Comparison of ENCODE assay signal across 17 cellular contexts in genomic region chr1:25554426-25554780, GRCh38. TPM values are rescaled to one million over a fixed set of nuclear protein-coding genes. Genes with fewer than 3 reads are reported as not detected.
DNase-seq lines count a peak whose midpoint lies in the region; ATAC-seq, FAIRE-seq and TF ChIP-seq lines count a peak whose summit lies in the region.
"Had no signal": no experiment of that assay in that cellular context is flagged by ENCODE, and none has a peak within 500 bp of the region (broad histone marks: within the 10 kb centered on the region; RNA-seq: fewer than 3 reads in every experiment).

No MANE protein-coding gene starts in this region.

- no peaks in the 10 kb centered on the region for H3K9me3 ChIP-seq in HepG2 (ENCODE audit: low read length)
- H3K9me3 ChIP-seq in right lobe of liver: no peaks in the 10 kb centered on the region
- H3K9me3 ChIP-seq in T-helper 17 cell (ENCODE audit: control insufficient read depth, low read length, poor library complexity, severe bottlenecking): no peaks in the 10 kb centered on the region
- H3K9me3 ChIP-seq in naive thymus-derived CD4-positive, alpha-beta T cell (ENCODE audit: control insufficient read depth in 2 of 3, low read length in 3 of 3): no peaks in the 10 kb centered on the region
- H3K9me3 ChIP-seq: SK-N-SH had no signal

- H3K27ac Mint-ChIP-seq in T-helper 17 cell: peak overlapping the region; percentile 87
- peak overlapping the region in 8 of 9 donors; percentile 90 to 98 (median 96) for H3K27ac Mint-ChIP-seq in naive thymus-derived CD4-positive, alpha-beta T cell

- H2AFZ ChIP-seq in HepG2 (ENCODE audit: low read length): no peak overlapping the region

- BruUV-seq in HepG2 (replicated peaks; lab: Mats Ljungman, UMichigan): no TSS peak

- H3K4me2 ChIP-seq in HepG2 (ENCODE audit: low read depth, low read length): no peak overlapping the region
- H3K4me2 ChIP-seq: SK-N-SH had no signal

- CTCF ChIA-PET in HepG2 (lab: Yijun Ruan, JAX; ENCODE audit: low intra/inter-chr PET ratio, low total read pairs): no interaction called here
- CTCF ChIA-PET in naive thymus-derived CD4-positive, alpha-beta T cell (lab: Charles Lee): interaction anchor here (0.6 to 4.3 kb wide), 3 partner anchors 11 to 51 kb away, joined by 3 to 18 read pairs (median 7); no protein-coding TSS in a partner anchor

- no peak overlapping the region for H3K9ac ChIP-seq in HepG2 (ENCODE audit: insufficient read depth, low read depth, low read length)
- H3K9ac ChIP-seq: SK-N-SH had no signal

- TF ChIP-seq EP300 in HepG2 (IDR thresholded peaks at IDR 0.05; ENCODE audit: low read depth in 2 of 2, low read length in 2 of 2) (no peak), HepG2 (CRISPR knock-in tag; IDR thresholded peaks at IDR 0.05; ENCODE audit: borderline replicate concordance) (no peak)

- H3K4me1 ChIP-seq in HepG2 (ENCODE audit: insufficient read depth, low read length) (peaks cover 42% of the 10 kb centered on the region), right lobe of liver (peaks cover 0 to 17% (median 6%) of the 10 kb centered on the region in 4 donors)
- H3K4me1 ChIP-seq in naive thymus-derived CD4-positive, alpha-beta T cell (ENCODE audit: control insufficient read depth in 2 of 2, insufficient read depth in 2 of 2, low read length in 2 of 2): peaks cover 68 to 100% of the 10 kb centered on the region in 2 donors

- H3K36me3 ChIP-seq in HepG2 (replicated peaks in 1 of 2; ENCODE audit: control insufficient read depth in 1 of 2, insufficient read depth in 2 of 2, low read length in 2 of 2): peaks cover 1 to 6% of the 10 kb centered on the region in 2 experiments; a peak in 4 of 5 replicates
- peaks cover 0 to 3% (median 0%) of the 10 kb centered on the region in 4 donors for H3K36me3 ChIP-seq in right lobe of liver
- H3K36me3 ChIP-seq in naive thymus-derived CD4-positive, alpha-beta T cell (ENCODE audit: control insufficient read depth in 2 of 3, insufficient read depth in 3 of 3, low read length in 3 of 3): peaks cover 0 to 46% (median 14%) of the 10 kb centered on the region in 3 experiments

- H4K20me1 ChIP-seq in HepG2 (ENCODE audit: insufficient read depth, low read length): no peaks in the 10 kb centered on the region

- no peak for TF ChIP-seq POLR2A in HepG2 (IDR thresholded peaks at IDR 0.05; ENCODE audit: insufficient read depth in 1 of 2, low read depth in 2 of 2, low read length in 2 of 2)
- no peak for TF ChIP-seq POLR2A in right lobe of liver (IDR thresholded peaks at IDR 0.05)

- DNase-seq in HepG2 (ENCODE audit: low spot score): no peak
- DNase-seq in right lobe of liver: no peak
- no peak for DNase-seq in T-helper 17 cell
- DNase-seq in naive thymus-derived CD4-positive, alpha-beta T cell: no peak
- DNase-seq in NCI-H2081 treated with DMSO at 0.1 percent for 48 hours (lab: John Stamatoyannopoulos, UW): no peak
- DNase-seq in NCI-H2171 (lab: John Stamatoyannopoulos, UW): no peak
- DNase-seq in HUDEP-2 (lab: John Stamatoyannopoulos, UW; ENCODE audit: unreplicated experiment in 76 of 76): no peak
- no peak for DNase-seq in activated CD8-positive, alpha-beta memory T cell treated with anti-CD3 and anti-CD28 coated beads for 24 hours
- DNase-seq: Calu3, H9, NCI-H1436 treated with DMSO at 0.1 percent for 48 hours, NCI-H2081, NCI-H2227 treated with DMSO at 0.1 percent for 48 hours, SK-N-SH had no signal

- H3K36me3 Mint-ChIP-seq in T-helper 17 cell (ENCODE audit: low read depth): peaks cover 2% of the 10 kb centered on the region
- H3K36me3 Mint-ChIP-seq in naive thymus-derived CD4-positive, alpha-beta T cell: peaks cover 9 to 38% (median 19%) of the 10 kb centered on the region in 5 donors

- intact Hi-C loops in HepG2 (cut with micrococcal nuclease; ENCODE audit: unreplicated experiment): no loop called here
- intact Hi-C loops in right lobe of liver (cut with DNase I): no loop called here
- intact Hi-C loops in naive thymus-derived CD4-positive, alpha-beta T cell (cut with micrococcal nuclease): no loop called here

- TF ChIP-seq RAD21 in HepG2 (CRISPR knock-in tag; IDR thresholded peaks at IDR 0.05): no peak

- no peak for ATAC-seq in HepG2
- no peak for ATAC-seq in right lobe of liver
- no peak for ATAC-seq in T-helper 17 cell
- ATAC-seq in naive thymus-derived CD4-positive, alpha-beta T cell: no peak
- ATAC-seq: Panc1, Right ventricle myocardium inferior had no signal

- no peak for FAIRE-seq in HepG2 (lab: Jason Lieb, UNC)

- H3K4me3 ChIP-seq in HepG2 (replicated peaks in 1 of 3; ENCODE audit: insufficient read depth in 1 of 3, low read depth in 2 of 3, low read length in 3 of 3): no peak overlapping the region
- no peak overlapping the region for H3K4me3 ChIP-seq in right lobe of liver
- H3K4me3 ChIP-seq in naive thymus-derived CD4-positive, alpha-beta T cell (ENCODE audit: low read length): no peak overlapping the region

- no peak overlapping the region for H3K4me3 Mint-ChIP-seq in T-helper 17 cell
- peak overlapping the region in 6 of 10 donors; percentile 23 to 99 (median 50) for H3K4me3 Mint-ChIP-seq in naive thymus-derived CD4-positive, alpha-beta T cell
- H3K4me3 Mint-ChIP-seq: H9 had no signal

- in situ Hi-C loops in HepG2 (cut with HindIII; ENCODE audit: extremely low pct_ligation_motif_present, low pct_unique_long_range_greater_than_20kb): no loop called here

- 100% methylated on average over 2 of the region's 3 CpGs for WGBS in HepG2 (ENCODE audit: low lambda C conversion rate)
- WGBS in right lobe of liver (ENCODE audit: insufficient coverage, low coverage, low lambda C conversion rate, missing lambda C conversion rate): 71% methylated on average over 1 of the region's 3 CpGs

- H3K27ac ChIP-seq in HepG2 (ENCODE audit: extremely low read length, insufficient read depth, low read length) (no peak overlapping the region), right lobe of liver (no peak overlapping the region)
- peak overlapping the region; percentile 83 for H3K27ac ChIP-seq in naive thymus-derived CD4-positive, alpha-beta T cell (ENCODE audit: low read depth, low read length)
- H3K27ac ChIP-seq: C4-2B had no signal

- peaks cover 79% of the 10 kb centered on the region for H3K4me1 Mint-ChIP-seq in T-helper 17 cell
- H3K4me1 Mint-ChIP-seq in naive thymus-derived CD4-positive, alpha-beta T cell: peaks cover 58 to 100% (median 97%) of the 10 kb centered on the region in 7 donors

- no peaks in the 10 kb centered on the region for H3K79me2 ChIP-seq in HepG2 (ENCODE audit: insufficient read depth, low read length)

- no peaks in the 10 kb centered on the region for H3K27me3 Mint-ChIP-seq in T-helper 17 cell
- H3K27me3 Mint-ChIP-seq in naive thymus-derived CD4-positive, alpha-beta T cell: no peaks in the 10 kb centered on the region

- POLR2A ChIA-PET in HepG2 (lab: Yijun Ruan, JAX): interaction anchor here (1.0 kb wide), 1 partner anchor 10 kb away, joined by 3 read pairs; no protein-coding TSS in a partner anchor
- POLR2A ChIA-PET in naive thymus-derived CD4-positive, alpha-beta T cell (lab: Charles Lee): interaction anchor here (1.1 to 15.3 kb wide), 4 partner anchors 10 to 266 kb away, joined by 3 to 442 read pairs (median 72); partner anchors contain the start of genes LDLRAP1 and MTFR1L

- H3K9me3 Mint-ChIP-seq in naive thymus-derived CD4-positive, alpha-beta T cell: peaks cover 0 to 2% (median 0%) of the 10 kb centered on the region in 11 donors
- H3K9me3 Mint-ChIP-seq: H9 had no signal

- H3K27me3 ChIP-seq in HepG2 (ENCODE audit: control insufficient read depth in 1 of 2, insufficient read depth in 2 of 2, low read length in 2 of 2) (no peaks in the 10 kb centered on the region), right lobe of liver (no peaks in the 10 kb centered on the region)
- no peaks in the 10 kb centered on the region for H3K27me3 ChIP-seq in naive thymus-derived CD4-positive, alpha-beta T cell (ENCODE audit: control insufficient read depth in 2 of 2, insufficient read depth in 2 of 2, low read length in 2 of 2)

- TF ChIP-seq CTCF in HepG2 (CRISPR knock-in tag; IDR thresholded peaks at IDR 0.05) (no peak), right lobe of liver (IDR thresholded peaks at IDR 0.05) (no peak)

TF ChIP-seq in HepG2, 621 proteins besides CTCF, POLR2A, EP300 and RAD21:
- TF ChIP-seq ELF4 (CRISPR knock-in tag; IDR thresholded peaks at IDR 0.05; ENCODE audit: borderline replicate concordance) (no peak), PTBP1 (IDR thresholded peaks at IDR 0.05; ENCODE audit: low read depth, low read length, poor library complexity, severe bottlenecking) (no peak), ZC3H4 (CRISPR knock-in tag; IDR thresholded peaks at IDR 0.05; ENCODE audit: borderline replicate concordance) (no peak), ZNF768 (CRISPR knock-in tag; IDR thresholded peaks at IDR 0.05) (peak; percentile 89)
TF ChIP-seq in HepG2: peak in this region for 1.

RNA-seq across cellular contexts. Expression of gene LDLRAP1, which starts 11.0 kb away (rescaled TPM):
- total RNA-seq in HepG2 (2016; rRNA removed; fragmentation: Illumina TruSeq; extraction: Trizol): 6.3 and 7.2 TPM in 2 replicates
- 1.6 and 1.8 TPM in 2 replicates for total RNA-seq in HepG2 (2016; cell fraction: cytosol; rRNA removed; fragmentation: Illumina TruSeq; extraction: Trizol; ENCODE audit: low read depth)
- 5.6 and 7.1 TPM in 2 replicates for total RNA-seq in HepG2 (2016; cell fraction: insoluble cytoplasmic fraction; rRNA removed; fragmentation: Illumina TruSeq; extraction: Trizol)
- 5.1 and 6.4 TPM in 2 replicates for total RNA-seq in HepG2 (2016; cell fraction: membrane; rRNA removed; fragmentation: Illumina TruSeq; extraction: Trizol)
- total RNA-seq in HepG2 (2016; cell fraction: nucleus; rRNA removed; fragmentation: Illumina TruSeq; extraction: Trizol): 4.2 and 4.7 TPM in 2 replicates
- polyA plus RNA-seq in HepG2 (2011; rRNA removed): 12.1 and 13.7 TPM in 2 replicates
- 9.5 and 10.4 TPM in 2 replicates for polyA plus RNA-seq in HepG2 (2011; cell fraction: cytosol; rRNA removed)
- 22.0 and 26.7 TPM in 2 replicates for polyA plus RNA-seq in HepG2 (2011; cell fraction: nucleus; rRNA removed)
- 7.7 and 7.8 TPM in 2 replicates for polyA plus RNA-seq in HepG2 (2012)
- polyA plus RNA-seq in HepG2 (2016; cell fraction: cytosol; fragmentation: Illumina TruSeq; extraction: Trizol; ENCODE audit: low read depth): 1.6 and 1.8 TPM in 2 replicates
- 7.0 and 8.1 TPM in 2 replicates for polyA plus RNA-seq in HepG2 (2016; cell fraction: insoluble cytoplasmic fraction; fragmentation: Illumina TruSeq; extraction: Trizol; ENCODE audit: low read depth)
- 4.6 and 4.8 TPM in 2 replicates for polyA plus RNA-seq in HepG2 (2016; cell fraction: membrane; fragmentation: Illumina TruSeq; extraction: Trizol; ENCODE audit: low read depth)
- 12.0 and 13.6 TPM in 2 replicates for polyA plus RNA-seq in HepG2 (2016; cell fraction: nucleus; fragmentation: Illumina TruSeq; extraction: Trizol; ENCODE audit: insufficient read depth, low read depth)
- polyA minus RNA-seq in HepG2 (2011; rRNA and poly(A)+ RNA removed; ENCODE audit: low replicate concordance): 12.3 and 19.3 TPM in 2 replicates
- polyA minus RNA-seq in HepG2 (2011; cell fraction: cytosol; rRNA and poly(A)+ RNA removed): 6.8 and 10.5 TPM in 2 replicates
- polyA minus RNA-seq in HepG2 (2011; cell fraction: nucleus; rRNA and poly(A)+ RNA removed): 6.1 and 6.2 TPM in 2 replicates
- total RNA-seq in right lobe of liver: 10 to 100 TPM; 15.3 to 24.3 (median 16.7) TPM
- total RNA-seq in T-helper 17 cell: 10 to 100 TPM; 90.3 to 96.6 TPM
- total RNA-seq in naive thymus-derived CD4-positive, alpha-beta T cell: 100 to 1,000 TPM in 4 of 5 experiments, 10 to 100 TPM in 1; 28.1 to 364 (median 159) TPM
- 100 to 1,000 TPM; 301 to 853 TPM for polyA plus RNA-seq in naive thymus-derived CD4-positive, alpha-beta T cell
